26 cellular contexts compared by ENCODE assay signal in genomic region chr10:50987934-50988333, GRCh38.
DNase-seq lines count a peak whose midpoint lies in the region; ATAC-seq, FAIRE-seq and TF ChIP-seq lines count a peak whose summit lies in the region.
"Had no signal": no experiment of that assay in that cellular context is flagged by ENCODE, and none has a peak within 500 bp of the region (broad histone marks: within the 10 kb centered on the region; RNA-seq: fewer than 3 reads in every experiment).

No MANE protein-coding gene starts in this region.

- no peaks in the 10 kb centered on the region for H3K36me3 Mint-ChIP-seq in immature natural killer cell
- H3K36me3 Mint-ChIP-seq: CD4-positive, alpha-beta memory T cell; CD4-positive, CD25-positive, alpha-beta regulatory T cell; CD8-positive, alpha-beta memory T cell had no signal

- H3K4me1 ChIP-seq in mucosa of rectum (ENCODE audit: control insufficient read depth in 2 of 2, insufficient read depth in 2 of 2, low read length in 2 of 2), result peaks cover 13 to 26% of the 10 kb centered on the region in 2 donors
- H3K4me1 ChIP-seq in small intestine (ENCODE audit: control insufficient read depth in 2 of 2, insufficient read depth in 1 of 2, low read depth in 1 of 2, low read length in 1 of 2), result no peaks in the 10 kb centered on the region
- peaks cover 0 to 36% (median 24%) of the 10 kb centered on the region in 4 donors for H3K4me1 ChIP-seq in transverse colon
- H3K4me1 ChIP-seq in uterus, result no peaks in the 10 kb centered on the region
- H3K4me1 ChIP-seq: BE2C had no signal

- H3K4me3 ChIP-seq in mucosa of rectum (ENCODE audit: low read length in 2 of 2), result peak overlapping the region in 1 of 2 donors; percentile 24
- H3K4me3 ChIP-seq in small intestine (ENCODE audit: low read depth in 1 of 2, low read length in 2 of 2), result no peak overlapping the region
- no peak overlapping the region for H3K4me3 ChIP-seq in transverse colon
- H3K4me3 ChIP-seq in uterus, result no peak overlapping the region
- H3K4me3 ChIP-seq: BLaER1, GM12878 had no signal

- H3K27ac Mint-ChIP-seq in immature natural killer cell, result no peak overlapping the region
- H3K27ac Mint-ChIP-seq: CD14-positive monocyte; CD4-positive, alpha-beta memory T cell; CD4-positive, CD25-positive, alpha-beta regulatory T cell; CD8-positive, alpha-beta memory T cell had no signal

- no peak for FAIRE-seq in small intestine (lab: Jason Lieb, UNC)
- FAIRE-seq: GM12878, GM12892, GM18507 had no signal

- no peak overlapping the region for H3K9ac ChIP-seq in mucosa of rectum (ENCODE audit: low read depth in 1 of 2, low read length in 2 of 2)
- H3K9ac ChIP-seq: BLaER1 had no signal

- H3K9me3 Mint-ChIP-seq in immature natural killer cell, result peaks cover 0 to 2% (median 0%) of the 10 kb centered on the region in 6 donors
- H3K9me3 Mint-ChIP-seq: CD4-positive, alpha-beta memory T cell; CD8-positive, alpha-beta memory T cell had no signal

- no peak for TF ChIP-seq POLR2A in transverse colon (IDR thresholded peaks at IDR 0.05)
- no peak for TF ChIP-seq POLR2A in uterus (IDR thresholded peaks at IDR 0.05)

- intact Hi-C loops in left colon (cut with DNase I, micrococcal nuclease), result no loop called here
- intact Hi-C loops in transverse colon (cut with DNase I; ENCODE audit: low total_unique reads), result no loop called here
- intact Hi-C loops in uterus (cut with DNase I; ENCODE audit: low total_unique reads), result no loop called here

- in situ Hi-C loops in transverse colon (cut with MboI; ENCODE audit: low pct_ligation_motif_present in 1 of 4, low pct_unique_long_range_greater_than_20kb in 1 of 4, low sequenced_read_pairs in 3 of 4), result no loop called here

- H3K36me3 ChIP-seq in mucosa of rectum (ENCODE audit: control insufficient read depth in 2 of 2, insufficient read depth in 2 of 2, low read length in 2 of 2) (no peaks in the 10 kb centered on the region), small intestine (ENCODE audit: control insufficient read depth in 2 of 2, insufficient read depth in 2 of 2, low read length in 2 of 2) (no peaks in the 10 kb centered on the region), transverse colon (no peaks in the 10 kb centered on the region), uterus (no peaks in the 10 kb centered on the region)
- H3K36me3 ChIP-seq: BE2C, BLaER1 had no signal

- H3K27ac ChIP-seq in mucosa of rectum (ENCODE audit: low read depth in 2 of 2, low read length in 2 of 2), result peak overlapping the region; percentile 35 to 37
- no peak overlapping the region for H3K27ac ChIP-seq in small intestine (ENCODE audit: low read depth in 1 of 2, low read length in 1 of 2)
- H3K27ac ChIP-seq in transverse colon, result peak overlapping the region; percentile 13 to 48 (median 38)
- no peak overlapping the region for H3K27ac ChIP-seq in uterus
- H3K27ac ChIP-seq: BLaER1 had no signal

- TF ChIP-seq EP300 in transverse colon (IDR thresholded peaks at IDR 0.05; ENCODE audit: low read depth), result no peak

- DNase-seq in left colon, result peak; percentile 19 to 50
- peak; percentile 25 for DNase-seq in small intestine
- peak; percentile 61 for DNase-seq in transverse colon
- no peak for DNase-seq in uterus
- DNase-seq in immature natural killer cell, result no peak
- no peak for DNase-seq in LoVo (ENCODE audit: low spot score)
- DNase-seq: 8988T; BE2C; C1 segment of cervical spinal cord; CD4-positive, alpha-beta memory T cell; CD8-positive, alpha-beta memory T cell; COR-L47; DMS 273 treated with DMSO at 0.1 percent for 48 hours; DMS153; DMS79; DND-41; EL; GDM1 had no signal

- TF ChIP-seq CTCF in transverse colon (IDR thresholded peaks at IDR 0.05) (no peak), uterus (IDR thresholded peaks at IDR 0.05) (no peak)

- 21 to 70% (median 61%) methylated on average over 2 of the region's 2 CpGs for WGBS in small intestine, 3 donors
- WGBS in transverse colon (ENCODE audit: low coverage in 1 of 2), 2 donors, result 50 to 60% methylated on average over 2 of the region's 2 CpGs

- no peak overlapping the region for H3K4me3 Mint-ChIP-seq in immature natural killer cell
- H3K4me3 Mint-ChIP-seq: CD14-positive monocyte; CD4-positive, alpha-beta memory T cell; CD4-positive, CD25-positive, alpha-beta regulatory T cell; CD8-positive, alpha-beta memory T cell had no signal

- H3K27me3 Mint-ChIP-seq in immature natural killer cell (ENCODE audit: low read depth in 3 of 3), result peaks cover 0 to 18% (median 9%) of the 10 kb centered on the region in 3 donors

- ATAC-seq in left colon (peak; percentile 44), HG03521 (IDR thresholded peaks at IDR 0.05; ENCODE audit: unreplicated experiment) (no peak)
- ATAC-seq: GM12878 had no signal

- H3K9me3 ChIP-seq in mucosa of rectum (ENCODE audit: control insufficient read depth in 2 of 2, low read length in 2 of 2) (no peaks in the 10 kb centered on the region), small intestine (ENCODE audit: control insufficient read depth, low read depth) (no peaks in the 10 kb centered on the region), transverse colon (no peaks in the 10 kb centered on the region), uterus (no peaks in the 10 kb centered on the region)
- H3K9me3 ChIP-seq: BE2C, BLaER1 had no signal

- H3K4me1 Mint-ChIP-seq in immature natural killer cell, result peaks cover 0 to 4% of the 10 kb centered on the region in 2 donors

- H3K27me3 ChIP-seq in mucosa of rectum (ENCODE audit: control insufficient read depth in 2 of 2, insufficient read depth in 2 of 2, low read length in 2 of 2) (no peaks in the 10 kb centered on the region), small intestine (ENCODE audit: control insufficient read depth in 2 of 2, insufficient read depth in 2 of 2, low read length in 2 of 2) (no peaks in the 10 kb centered on the region), transverse colon (no peaks in the 10 kb centered on the region), uterus (no peaks in the 10 kb centered on the region)

Comparison
In these comparisons a context has a peak if more than half of its experiments do, and no peak if none do; other contexts are left out.
1. DNase-seq: peak in left colon (2 of 2), small intestine (single experiment) and transverse colon (single experiment); none in uterus (0 of 2), immature natural killer cell (0 of 3) and LoVo (single experiment).
2. H3K27ac ChIP-seq: peak in mucosa of rectum (2 of 2) and transverse colon (4 of 4); none in small intestine (0 of 2) and uterus (0 of 2).